15 cellular contexts compared by ENCODE assay signal in genomic region chr1:200445213-200445612, GRCh38. TPM values are rescaled to one million over a fixed set of nuclear protein-coding genes. Genes with fewer than 3 reads are reported as not detected.
DNase-seq lines count a peak whose midpoint lies in the region; ATAC-seq and TF ChIP-seq lines count a peak whose summit lies in the region.
"Had no signal": no experiment of that assay in that cellular context is flagged by ENCODE, and none has a peak within 500 bp of the region (broad histone marks: within the 10 kb centered on the region; RNA-seq: fewer than 3 reads in every experiment).

No MANE protein-coding gene starts in this region.

- no peak for TF ChIP-seq RAD21 in SK-N-SH (IDR thresholded peaks at IDR 0.05; ENCODE audit: low read length)

- H3K4me1 ChIP-seq in SK-N-SH (ENCODE audit: control insufficient read depth in 1 of 2, insufficient read depth in 2 of 2, low read depth in 1 of 2, low read length in 1 of 2): no peaks in the 10 kb centered on the region
- no peaks in the 10 kb centered on the region for H3K4me1 ChIP-seq in heart left ventricle
- H3K4me1 ChIP-seq: right atrium auricular region had no signal

- H3K4me3 ChIP-seq in AG10803 (ENCODE audit: low read length) (no peak overlapping the region), SK-N-SH (ENCODE audit: low read depth in 2 of 2, low read length in 1 of 2) (no peak overlapping the region), fibroblast of mammary gland (ENCODE audit: control insufficient read depth, low read depth, low read length) (no peak overlapping the region), heart left ventricle (no peak overlapping the region)
- H3K4me3 ChIP-seq: coronary artery, right atrium auricular region had no signal

- TF ChIP-seq EP300 in SK-N-SH (IDR thresholded peaks at IDR 0.05; ENCODE audit: borderline replicate concordance in 1 of 2, low read depth in 1 of 2, low read length in 1 of 2): no peak; a peak in 1 of 4 replicates

- H3K27me3 ChIP-seq in SK-N-SH (ENCODE audit: insufficient read depth) (no peaks in the 10 kb centered on the region), heart left ventricle (no peaks in the 10 kb centered on the region)
- H3K27me3 ChIP-seq: right atrium auricular region had no signal

- intact Hi-C loops in heart left ventricle (cut with DNase I): no loop called here

- TF ChIP-seq CTCF in AG10803 (conservative IDR thresholded peaks at IDR 0.05; ENCODE audit: low read length) (no peak), SK-N-SH (IDR thresholded peaks at IDR 0.05) (no peak), fibroblast of mammary gland (conservative IDR thresholded peaks at IDR 0.05; ENCODE audit: control insufficient read depth, insufficient read depth, low read depth, low read length) (no peak), heart left ventricle (IDR thresholded peaks at IDR 0.05) (no peak)

- no peaks in the 10 kb centered on the region for H3F3A ChIP-seq in SK-N-SH (replicated peaks; ENCODE audit: insufficient read depth)

- no peak overlapping the region for H3K9ac ChIP-seq in SK-N-SH

- H3K79me2 ChIP-seq in SK-N-SH (ENCODE audit: insufficient read depth): no peaks in the 10 kb centered on the region

- H3K4me2 ChIP-seq in SK-N-SH: no peak overlapping the region

- H3K9me3 ChIP-seq in SK-N-SH (no peaks in the 10 kb centered on the region), heart left ventricle (no peaks in the 10 kb centered on the region)
- H3K9me3 ChIP-seq: right atrium auricular region had no signal

- H3K36me3 ChIP-seq in SK-N-SH (replicated peaks in 1 of 2; ENCODE audit: control insufficient read depth in 1 of 2, insufficient read depth in 2 of 2, low read length in 1 of 2) (no peaks in the 10 kb centered on the region), heart left ventricle (no peaks in the 10 kb centered on the region)
- H3K36me3 ChIP-seq: right atrium auricular region had no signal

- no peaks in the 10 kb centered on the region for H4K20me1 ChIP-seq in SK-N-SH (ENCODE audit: insufficient read depth)

- ATAC-seq in heart left ventricle: no peak
- no peak for ATAC-seq in HG03469 (IDR thresholded peaks at IDR 0.05; ENCODE audit: unreplicated experiment)

- DNase-seq in AG10803 (ENCODE audit: low read depth) (peak; percentile 37), EH (ENCODE audit: low read depth) (peak; percentile 88), SK-N-SH (no peak), fibroblast of mammary gland (ENCODE audit: low read depth) (peak; percentile 86), heart left ventricle (no peak), HK-2 (ENCODE audit: unreplicated experiment) (no peak), midbrain (lab: John Stamatoyannopoulos, UW) (no peak)
- DNase-seq: CD8-positive, alpha-beta memory T cell; GF-D8; NCI-H1436; NCI-H524; RPMI8226 had no signal

- no peaks in the 10 kb centered on the region for H3K9me2 ChIP-seq in SK-N-SH

- 50% methylated on average over 1 of the region's 1 CpG for WGBS in SK-N-SH (ENCODE audit: low lambda C conversion rate)
- 96 to 100% (median 99%) methylated on average over 1 of the region's 1 CpG for WGBS in heart left ventricle, 4 donors

- POLR2A ChIA-PET in SK-N-SH (lab: Yijun Ruan, JAX): no interaction called here

- no peak overlapping the region for H3K27ac ChIP-seq in SK-N-SH (ENCODE audit: low read depth in 2 of 2, low read length in 1 of 2)
- no peak overlapping the region for H3K27ac ChIP-seq in heart left ventricle
- H3K27ac ChIP-seq: coronary artery, right atrium auricular region had no signal

- H2AFZ ChIP-seq in SK-N-SH (ENCODE audit: low read depth): no peak overlapping the region

- TF ChIP-seq POLR2A in heart left ventricle (IDR thresholded peaks at IDR 0.05): no peak

- CTCF ChIA-PET in SK-N-SH (lab: Yijun Ruan, JAX): no interaction called here

TF ChIP-seq in SK-N-SH, 30 proteins besides CTCF, POLR2A, EP300 and RAD21 (continues in another document):
- peak; percentile 74 for TF ChIP-seq PBX3 (IDR thresholded peaks at IDR 0.05)
- no peak for TF ChIP-seq USF1 (IDR thresholded peaks at IDR 0.05; ENCODE audit: borderline replicate concordance, low read depth)
- TF ChIP-seq RXRA (IDR thresholded peaks at IDR 0.05; ENCODE audit: borderline replicate concordance, low read depth): no peak
- TF ChIP-seq CHD2 (IDR thresholded peaks at IDR 0.05; ENCODE audit: low read length, partially characterized antibody): no peak
- no peak for TF ChIP-seq USF2 (IDR thresholded peaks at IDR 0.05; ENCODE audit: borderline replicate concordance, low read depth, low read length)
- TF ChIP-seq NRF1 (IDR thresholded peaks at IDR 0.05; ENCODE audit: low read depth, low read length): no peak
- TF ChIP-seq MAX (IDR thresholded peaks at IDR 0.05; ENCODE audit: low read depth): no peak
- TF ChIP-seq ZBTB33 (IDR thresholded peaks at IDR 0.05; ENCODE audit: borderline replicate concordance, low read depth): no peak
- TF ChIP-seq FOXJ3 (CRISPR knock-in tag; IDR thresholded peaks at IDR 0.05): no peak
- TF ChIP-seq RFX5 (IDR thresholded peaks at IDR 0.05; ENCODE audit: low read length): no peak
- TF ChIP-seq MXI1 (IDR thresholded peaks at IDR 0.05; ENCODE audit: low read depth, low read length): no peak
- TF ChIP-seq GATA2 (CRISPR knock-in tag; IDR thresholded peaks at IDR 0.05): no peak
- peak; percentile 54 for TF ChIP-seq JUND (IDR thresholded peaks at IDR 0.05)
- TF ChIP-seq POLR2AphosphoS5 (IDR thresholded peaks at IDR 0.05; ENCODE audit: low read depth, low read length): no peak
- TF ChIP-seq FOSL2 (IDR thresholded peaks at IDR 0.05; ENCODE audit: borderline replicate concordance, low read depth): peak; percentile 55; the same call in 1 of the 2 replicates
- no peak for TF ChIP-seq RCOR1 (IDR thresholded peaks at IDR 0.05; ENCODE audit: low read length)
- peak; percentile 47 for TF ChIP-seq TCF12 (IDR thresholded peaks at IDR 0.05)
- TF ChIP-seq TEAD4 (IDR thresholded peaks at IDR 0.05; ENCODE audit: borderline replicate concordance, insufficient read depth): no peak
- TF ChIP-seq TAF1 (IDR thresholded peaks at IDR 0.05; ENCODE audit: borderline replicate concordance, low read depth, low read length): no peak
- no peak for TF ChIP-seq NFIC (IDR thresholded peaks at IDR 0.05; ENCODE audit: borderline replicate concordance)
- TF ChIP-seq MEF2A (IDR thresholded peaks at IDR 0.05; ENCODE audit: borderline replicate concordance, low read depth): no peak
- TF ChIP-seq IRF3 (IDR thresholded peaks at IDR 0.05; ENCODE audit: low read depth, low read length): no peak

RNA-seq across cellular contexts. Expression of gene ZNF281, which starts 35.4 kb away (rescaled TPM):
- 3.0 and 3.8 TPM in 2 replicates for polyA plus RNA-seq in SK-N-SH (2012; rRNA removed)
- 3.8 and 4.3 TPM in 2 replicates for polyA plus RNA-seq in SK-N-SH (2012; cell fraction: cytosol; rRNA removed)
- polyA plus RNA-seq in SK-N-SH (2012; cell fraction: nucleus; rRNA removed): 2.4 and 5.1 TPM in 2 replicates
- total RNA-seq in heart left ventricle: 10 to 100 TPM in 3 of 9 donors, 1 to 10 TPM in 6; 6.7 to 10.6 (median 9.1) TPM
- 1 to 10 TPM; 3.1 to 5.3 TPM for polyA plus RNA-seq in heart left ventricle

Comparison
In these comparisons a context has a peak if more than half of its experiments do, and no peak if none do; other contexts are left out.
1. DNase-seq: peak in AG10803 (single experiment), EH (single experiment) and fibroblast of mammary gland (single experiment); none in SK-N-SH (single experiment), heart left ventricle (0 of 5), HK-2 (single experiment) and midbrain (single experiment).